In the genomic region with DNA sequence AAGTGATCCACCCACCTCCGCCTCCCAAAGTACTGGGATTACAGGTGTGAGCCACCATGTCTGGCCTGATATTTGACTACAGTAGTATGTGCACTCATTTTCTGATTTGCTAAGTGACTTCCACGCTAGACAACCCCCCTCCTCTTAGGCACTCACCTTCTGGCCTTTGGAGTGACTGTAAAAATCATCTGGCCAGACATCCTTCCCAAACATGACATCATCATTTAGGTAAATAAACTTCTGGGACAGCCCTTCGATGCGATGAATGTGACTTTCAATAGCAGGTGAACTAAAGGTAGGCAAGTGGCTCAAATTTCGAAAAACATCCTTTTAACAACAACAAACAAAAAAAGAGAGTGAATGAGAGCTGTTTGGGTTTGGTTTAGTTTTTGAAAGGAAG, we compare ENCODE assay signal across 30 cellular contexts. TPM values are rescaled to one million over a fixed set of nuclear protein-coding genes. Genes with fewer than 3 reads are reported as not detected.
"Had no signal": no experiment of that assay in that cellular context is flagged by ENCODE, and none has a peak within 500 bp of the region (broad histone marks: within the 10 kb centered on the region; RNA-seq: fewer than 3 reads in every experiment).

No MANE protein-coding gene starts in this region.

- FAIRE-seq: colon, TTC549 had no signal

- H3K4me1 ChIP-seq: breast epithelium, lower lobe of right lung, right lobe of liver, thyroid gland had no signal

- H3K9me3 ChIP-seq: breast epithelium, lower lobe of right lung, mucosa of descending colon, right lobe of liver, thyroid gland had no signal

- ATAC-seq: activated CD8-positive, alpha-beta T cell treated with anti-CD3 and anti-CD28 coated beads, Interleukin-2, amount 10 ng/mL, durations not matched to agents 7 days and 5 days; left lobe of liver; lower lobe of right lung; mucosa of descending colon had no signal

- DNase-seq: activated CD4-positive, alpha-beta T cell treated with anti-CD3 and anti-CD28 coated beads for 1 hour; activated CD4-positive, alpha-beta T cell treated with anti-CD3 and anti-CD28 coated beads, Interleukin-2, amount 50 U/mL, for 1 hour; activated CD8-positive, alpha-beta T cell treated with anti-CD3 and anti-CD28 coated beads, Interleukin-2, amount 10 ng/mL, durations not matched to agents 7 days and 5 days; activated gamma-delta T cell treated with Interleukin-2 at 50 U/mL for 16 hours; amniotic stem cell; effector memory CD4-positive, alpha-beta T cell; foreskin melanocyte; immature natural killer cell; lower lobe of right lung; mesendoderm; mucosa of descending colon; nephron progenitor cell; right lobe of liver; stimulated activated CD4-positive, alpha-beta T cell treated with anti-CD3 and anti-CD28 coated beads, Interleukin-1b, Interleukin-23, amount 100 ng/mL, for 48 hours; substantia nigra; thyroid gland; WERI-Rb-1 had no signal

- H3K27me3 ChIP-seq: breast epithelium, hepatocyte, right lobe of liver, thyroid gland had no signal

- H3K4me3 ChIP-seq: breast epithelium, hepatocyte, lower lobe of right lung, mucosa of descending colon, right lobe of liver, skin epidermis, thyroid gland had no signal

- H3K9me3 Mint-ChIP-seq: activated T-helper 1 cell treated with anti-CD3 and anti-CD28 coated beads, Interleukin-12 subunit alpha, Interleukin-12 subunit beta, Interleukin-2, Interleukin-4 antibody, amounts not matched to agents 30 ng/mL and 10 ng/mL and 1 ng/mL, durations not matched to agents 14 hours and 24 hours and 36 hours; central memory CD8-positive, alpha-beta T cell; immature natural killer cell; nephron progenitor cell; stimulated activated naive CD8-positive, alpha-beta T cell treated with anti-CD3 and anti-CD28 coated beads, Interleukin-15, Interleukin-2, amounts not matched to agents 100 ng/mL and 50 ng/mL, for 24 hours had no signal

- H3K27me3 Mint-ChIP-seq: activated naive CD8-positive, alpha-beta T cell; central memory CD8-positive, alpha-beta T cell; stimulated activated naive CD8-positive, alpha-beta T cell treated with anti-CD3 and anti-CD28 coated beads, Interleukin-15, Interleukin-2, amounts not matched to agents 100 ng/mL and 50 ng/mL, for 24 hours had no signal

- H3K36me3 ChIP-seq: right lobe of liver, thyroid gland, WERI-Rb-1 had no signal

- H3K4me1 Mint-ChIP-seq: central memory CD8-positive, alpha-beta T cell; nephron progenitor cell had no signal

- H3K4me3 Mint-ChIP-seq: activated CD8-positive, alpha-beta T cell treated with anti-CD3 and anti-CD28 coated beads, Interleukin-2, amount 10 ng/mL, durations not matched to agents 7 days and 5 days; activated naive CD8-positive, alpha-beta T cell; activated T-helper 1 cell treated with anti-CD3 and anti-CD28 coated beads, Interleukin-12 subunit alpha, Interleukin-12 subunit beta, Interleukin-2, Interleukin-4 antibody, amounts not matched to agents 30 ng/mL and 10 ng/mL and 1 ng/mL, durations not matched to agents 14 hours and 24 hours and 36 hours; central memory CD8-positive, alpha-beta T cell; immature natural killer cell; nephron progenitor cell; stimulated activated naive CD8-positive, alpha-beta T cell treated with anti-CD3 and anti-CD28 coated beads, Interleukin-15, Interleukin-2, amounts not matched to agents 100 ng/mL and 50 ng/mL, for 24 hours had no signal

- H3K27ac ChIP-seq: breast epithelium, hepatocyte, lower lobe of right lung, right lobe of liver, skin epidermis, thyroid gland, WERI-Rb-1 had no signal

- H3K27ac Mint-ChIP-seq: activated CD8-positive, alpha-beta T cell treated with anti-CD3 and anti-CD28 coated beads, Interleukin-2, amount 10 ng/mL, durations not matched to agents 7 days and 5 days; activated naive CD8-positive, alpha-beta T cell; activated T-helper 1 cell treated with anti-CD3 and anti-CD28 coated beads, Interleukin-12 subunit alpha, Interleukin-12 subunit beta, Interleukin-2, Interleukin-4 antibody, amounts not matched to agents 30 ng/mL and 10 ng/mL and 1 ng/mL, durations not matched to agents 14 hours and 24 hours and 36 hours; nephron progenitor cell; stimulated activated naive CD8-positive, alpha-beta T cell treated with anti-CD3 and anti-CD28 coated beads, Interleukin-15, Interleukin-2, amounts not matched to agents 100 ng/mL and 50 ng/mL, for 24 hours had no signal

RNA-seq across cellular contexts. Expression of a gene that starts 30.6 kb away (rescaled TPM):
- total RNA-seq: dermis microvascular lymphatic vessel endothelial cell, kidney epithelial cell, left lobe of liver, right lobe of liver, ureter had no signal
